ENCODE assay signal across 9 cellular contexts in genomic region chr3:53162672-53163458, GRCh38. TPM values are rescaled to one million over a fixed set of nuclear protein-coding genes. Genes with fewer than 3 reads are reported as not detected.
A peak's percentile ranks its signal among the peaks of the same experiment; 100 is the strongest.
DNase-seq lines count a peak whose midpoint lies in the region; ATAC-seq, FAIRE-seq and TF ChIP-seq lines count a peak whose summit lies in the region.
"Had no signal": no experiment of that assay in that cellular context is flagged by ENCODE, and none has a peak within 500 bp of the region (broad histone marks: within the 10 kb centered on the region; RNA-seq: fewer than 3 reads in every experiment).

No MANE protein-coding gene starts in this region.

- no peaks in the 10 kb centered on the region for H3K27me3 ChIP-seq in HepG2 (ENCODE audit: control insufficient read depth in 1 of 2, insufficient read depth in 2 of 2, low read length in 2 of 2)
- no peaks in the 10 kb centered on the region for H3K27me3 ChIP-seq in right lobe of liver

- H3K36me3 ChIP-seq in HepG2 (replicated peaks in 1 of 2; ENCODE audit: control insufficient read depth in 1 of 2, insufficient read depth in 2 of 2, low read length in 2 of 2) (peaks cover 4 to 6% of the 10 kb centered on the region in 2 experiments; a peak in 2 of 5 replicates), right lobe of liver (no peaks in the 10 kb centered on the region)

- H3K27ac ChIP-seq in HepG2 (ENCODE audit: extremely low read length, insufficient read depth, low read length) = peak overlapping the region; percentile 17
- no peak overlapping the region for H3K27ac ChIP-seq in right lobe of liver

- TF ChIP-seq EP300 in HepG2 (IDR thresholded peaks at IDR 0.05; ENCODE audit: low read depth in 2 of 2, low read length in 2 of 2) (no peak), HepG2 (CRISPR knock-in tag; IDR thresholded peaks at IDR 0.05; ENCODE audit: borderline replicate concordance) (no peak)

- H3K4me3 ChIP-seq in HepG2 (replicated peaks in 1 of 3; ENCODE audit: insufficient read depth in 1 of 3, low read depth in 2 of 3, low read length in 3 of 3) (peak overlapping the region; percentile 65 to 97 (median 87)), right lobe of liver (peak overlapping the region in 1 of 3 donors; percentile 52)

- POLR2A ChIA-PET in HepG2 (lab: Yijun Ruan, JAX) = interaction anchor here (1.1 kb wide), 2 partner anchors 15 to 28 kb away, joined by 3 read pairs; no protein-coding TSS in a partner anchor

- BruUV-seq in HepG2 (replicated peaks; lab: Mats Ljungman, UMichigan) = no TSS peak

- H3K4me2 ChIP-seq in HepG2 (ENCODE audit: low read depth, low read length) = peak overlapping the region; percentile 99

- H3K79me2 ChIP-seq in HepG2 (ENCODE audit: insufficient read depth, low read length) = peaks cover 19% of the 10 kb centered on the region

- H2AFZ ChIP-seq in HepG2 (ENCODE audit: low read length) = no peak overlapping the region

- H4K20me1 ChIP-seq in HepG2 (ENCODE audit: insufficient read depth, low read length) = peaks cover 3% of the 10 kb centered on the region

- no peak for TF ChIP-seq RAD21 in HepG2 (CRISPR knock-in tag; IDR thresholded peaks at IDR 0.05)

- in situ Hi-C loops in HepG2 (cut with HindIII; ENCODE audit: extremely low pct_ligation_motif_present, low pct_unique_long_range_greater_than_20kb) = no loop called here
- in situ Hi-C loops in GM13977 (cut with MboI; ENCODE audit: low pct_unique_long_range_greater_than_20kb, low sequenced_read_pairs, unreplicated experiment) = no loop called here

- WGBS in HepG2 (ENCODE audit: low lambda C conversion rate) = 54% methylated on average over 12 of the region's 12 CpGs
- 80% methylated on average over 5 of the region's 12 CpGs for WGBS in right lobe of liver (ENCODE audit: insufficient coverage, low coverage, low lambda C conversion rate, missing lambda C conversion rate)

- H3K4me1 ChIP-seq in HepG2 (ENCODE audit: insufficient read depth, low read length) (peaks cover 66% of the 10 kb centered on the region), right lobe of liver (peaks cover 0 to 18% (median 8%) of the 10 kb centered on the region in 4 donors)

- H3K9me3 ChIP-seq in HepG2 (ENCODE audit: low read length) (no peaks in the 10 kb centered on the region), right lobe of liver (no peaks in the 10 kb centered on the region), T-helper 17 cell (ENCODE audit: control insufficient read depth, low read length, poor library complexity, severe bottlenecking) (no peaks in the 10 kb centered on the region)

- H3K4me1 Mint-ChIP-seq in T-helper 17 cell (peaks cover 33% of the 10 kb centered on the region), nephron progenitor cell (peaks cover 61% of the 10 kb centered on the region)

- DNase-seq in HepG2 (ENCODE audit: low spot score) = no peak
- no peak for DNase-seq in right lobe of liver
- no peak for DNase-seq in T-helper 17 cell
- DNase-seq in central memory CD4-positive, alpha-beta T cell = peak; percentile 50
- no peak for DNase-seq in nephron progenitor cell
- no peak for DNase-seq in globus pallidus (ENCODE audit: low spot score)
- DNase-seq in frontal cortex (ENCODE audit: low spot score in 2 of 2) = no peak
- no peak for DNase-seq in GM13977 (ENCODE audit: low spot score)

- H3K27ac Mint-ChIP-seq in T-helper 17 cell = peak overlapping the region; percentile 96
- peak overlapping the region; percentile 86 for H3K27ac Mint-ChIP-seq in nephron progenitor cell

- H3K27me3 Mint-ChIP-seq in T-helper 17 cell (no peaks in the 10 kb centered on the region), nephron progenitor cell (ENCODE audit: low read depth, poor library complexity) (peaks cover 10% of the 10 kb centered on the region)

- TF ChIP-seq POLR2A in HepG2 (IDR thresholded peaks at IDR 0.05; ENCODE audit: insufficient read depth in 1 of 2, low read depth in 2 of 2, low read length in 2 of 2) (no peak), right lobe of liver (IDR thresholded peaks at IDR 0.05) (no peak)

- no peaks in the 10 kb centered on the region for H3K9me3 Mint-ChIP-seq in nephron progenitor cell

- H3K9ac ChIP-seq in HepG2 (ENCODE audit: insufficient read depth, low read depth, low read length) = peak overlapping the region; percentile 69; the same call in 1 of the 2 replicates

- peak; percentile 16; the same call in 1 of the 2 replicates for TF ChIP-seq CTCF in HepG2 (CRISPR knock-in tag; IDR thresholded peaks at IDR 0.05)
- TF ChIP-seq CTCF in right lobe of liver (IDR thresholded peaks at IDR 0.05) = no peak
- TF ChIP-seq CTCF in nephron progenitor cell (IDR thresholded peaks at IDR 0.05) = no peak
- TF ChIP-seq CTCF in GM13977 (IDR thresholded peaks at IDR 0.05; ENCODE audit: extremely low read depth, insufficient read depth, missing control alignments) = no peak

- FAIRE-seq in HepG2 (lab: Jason Lieb, UNC) (peak; percentile 47), frontal cortex (lab: Jason Lieb, UNC) (no peak)
- FAIRE-seq: G401.6 had no signal

- peak overlapping the region; percentile 96 for H3K4me3 Mint-ChIP-seq in T-helper 17 cell
- peak overlapping the region; percentile 84 for H3K4me3 Mint-ChIP-seq in nephron progenitor cell

- H3K36me3 Mint-ChIP-seq in T-helper 17 cell (ENCODE audit: low read depth) = no peaks in the 10 kb centered on the region
- H3K36me3 Mint-ChIP-seq in nephron progenitor cell (ENCODE audit: low read depth) = no peaks in the 10 kb centered on the region

- no peak for ATAC-seq in HepG2
- no peak for ATAC-seq in right lobe of liver
- peak; percentile 43 for ATAC-seq in T-helper 17 cell

- intact Hi-C loops in HepG2 (cut with micrococcal nuclease; ENCODE audit: unreplicated experiment) (no loop called here), right lobe of liver (cut with DNase I) (no loop called here)

- CTCF ChIA-PET in HepG2 (lab: Yijun Ruan, JAX; ENCODE audit: low intra/inter-chr PET ratio, low total read pairs) = interaction anchor here (1.2 kb wide), 1 partner anchor 33 kb away, joined by 4 read pairs; no protein-coding TSS in a partner anchor

RNA-seq across cellular contexts. Expression of gene PRKCD, which starts 1.9 kb away (rescaled TPM):
- total RNA-seq in HepG2 (2016; rRNA removed; fragmentation: Illumina TruSeq; extraction: Trizol) (1.6 and 4.3 TPM in 2 replicates), right lobe of liver (1 to 10 TPM; 3.5 to 8.3 (median 5.1) TPM), T-helper 17 cell (10 to 100 TPM; 27.3 to 35.0 TPM), frontal cortex (0.82 TPM)
- 0.79 and 1.0 TPM in 2 replicates for total RNA-seq in HepG2 (2016; cell fraction: cytosol; rRNA removed; fragmentation: Illumina TruSeq; extraction: Trizol; ENCODE audit: low read depth)
- total RNA-seq in HepG2 (2016; cell fraction: insoluble cytoplasmic fraction; rRNA removed; fragmentation: Illumina TruSeq; extraction: Trizol) = 1.7 and 3.8 TPM in 2 replicates
- total RNA-seq in HepG2 (2016; cell fraction: membrane; rRNA removed; fragmentation: Illumina TruSeq; extraction: Trizol) = 2.3 and 2.6 TPM in 2 replicates
- 4.3 and 4.4 TPM in 2 replicates for total RNA-seq in HepG2 (2016; cell fraction: nucleus; rRNA removed; fragmentation: Illumina TruSeq; extraction: Trizol)
- 40.7 and 47.7 TPM in 2 replicates for polyA plus RNA-seq in HepG2 (2011; rRNA removed)
- polyA plus RNA-seq in HepG2 (2011; cell fraction: cytosol; rRNA removed) = 43.8 and 46.4 TPM in 2 replicates
- 49.0 and 56.6 TPM in 2 replicates for polyA plus RNA-seq in HepG2 (2011; cell fraction: nucleus; rRNA removed)
- polyA plus RNA-seq in HepG2 (2012) = 26.9 and 29.1 TPM in 2 replicates
- polyA plus RNA-seq in HepG2 (2016; cell fraction: cytosol; fragmentation: Illumina TruSeq; extraction: Trizol; ENCODE audit: low read depth) = 4.3 and 5.2 TPM in 2 replicates
- polyA plus RNA-seq in HepG2 (2016; cell fraction: insoluble cytoplasmic fraction; fragmentation: Illumina TruSeq; extraction: Trizol; ENCODE audit: low read depth) = 19.3 and 22.7 TPM in 2 replicates
- polyA plus RNA-seq in HepG2 (2016; cell fraction: membrane; fragmentation: Illumina TruSeq; extraction: Trizol; ENCODE audit: low read depth) = 3.2 and 3.3 TPM in 2 replicates
- polyA plus RNA-seq in HepG2 (2016; cell fraction: nucleus; fragmentation: Illumina TruSeq; extraction: Trizol; ENCODE audit: insufficient read depth, low read depth) = 26.1 and 26.5 TPM in 2 replicates
- polyA minus RNA-seq in HepG2 (2011; rRNA and poly(A)+ RNA removed; ENCODE audit: low replicate concordance) = 30.4 and 51.6 TPM in 2 replicates
- 17.5 and 20.8 TPM in 2 replicates for polyA minus RNA-seq in HepG2 (2011; cell fraction: cytosol; rRNA and poly(A)+ RNA removed)
- 17.8 and 23.6 TPM in 2 replicates for polyA minus RNA-seq in HepG2 (2011; cell fraction: nucleus; rRNA and poly(A)+ RNA removed)

RNA-seq across cellular contexts. Expression of gene RFT1, which starts 32.6 kb away (rescaled TPM):
- 25.7 and 37.0 TPM in 2 replicates for total RNA-seq in HepG2 (2016; rRNA removed; fragmentation: Illumina TruSeq; extraction: Trizol)
- 4.3 and 5.1 TPM in 2 replicates for total RNA-seq in HepG2 (2016; cell fraction: cytosol; rRNA removed; fragmentation: Illumina TruSeq; extraction: Trizol; ENCODE audit: low read depth)
- 25.2 and 37.3 TPM in 2 replicates for total RNA-seq in HepG2 (2016; cell fraction: insoluble cytoplasmic fraction; rRNA removed; fragmentation: Illumina TruSeq; extraction: Trizol)
- 14.7 and 16.2 TPM in 2 replicates for total RNA-seq in HepG2 (2016; cell fraction: membrane; rRNA removed; fragmentation: Illumina TruSeq; extraction: Trizol)
- 30.4 and 35.0 TPM in 2 replicates for total RNA-seq in HepG2 (2016; cell fraction: nucleus; rRNA removed; fragmentation: Illumina TruSeq; extraction: Trizol)
- 21.0 and 23.2 TPM in 2 replicates for polyA plus RNA-seq in HepG2 (2011; rRNA removed)
- 21.9 and 27.5 TPM in 2 replicates for polyA plus RNA-seq in HepG2 (2011; cell fraction: cytosol; rRNA removed)
- polyA plus RNA-seq in HepG2 (2011; cell fraction: nucleus; rRNA removed) = 11.4 TPM in 2 replicates
- 13.7 and 19.5 TPM in 2 replicates for polyA plus RNA-seq in HepG2 (2012)
- 5.2 and 6.1 TPM in 2 replicates for polyA plus RNA-seq in HepG2 (2016; cell fraction: cytosol; fragmentation: Illumina TruSeq; extraction: Trizol; ENCODE audit: low read depth)
- 20.1 and 21.3 TPM in 2 replicates for polyA plus RNA-seq in HepG2 (2016; cell fraction: insoluble cytoplasmic fraction; fragmentation: Illumina TruSeq; extraction: Trizol; ENCODE audit: low read depth)
- polyA plus RNA-seq in HepG2 (2016; cell fraction: membrane; fragmentation: Illumina TruSeq; extraction: Trizol; ENCODE audit: low read depth) = 10.2 and 12.2 TPM in 2 replicates
- polyA plus RNA-seq in HepG2 (2016; cell fraction: nucleus; fragmentation: Illumina TruSeq; extraction: Trizol; ENCODE audit: insufficient read depth, low read depth) = 32.4 and 36.2 TPM in 2 replicates
- 79.7 and 80.7 TPM in 2 replicates for polyA minus RNA-seq in HepG2 (2011; rRNA and poly(A)+ RNA removed; ENCODE audit: low replicate concordance)
- polyA minus RNA-seq in HepG2 (2011; cell fraction: cytosol; rRNA and poly(A)+ RNA removed) = 17.0 and 17.7 TPM in 2 replicates
- 15.6 and 15.8 TPM in 2 replicates for polyA minus RNA-seq in HepG2 (2011; cell fraction: nucleus; rRNA and poly(A)+ RNA removed)
- 10 to 100 TPM in 4 of 6 experiments, 1 to 10 TPM in 2; 9.3 to 12.4 (median 10.4) TPM for total RNA-seq in right lobe of liver
- total RNA-seq in T-helper 17 cell = 10 to 100 TPM; 11.9 to 12.2 TPM
- total RNA-seq in frontal cortex = 6.1 TPM
